In the genomic region with DNA sequence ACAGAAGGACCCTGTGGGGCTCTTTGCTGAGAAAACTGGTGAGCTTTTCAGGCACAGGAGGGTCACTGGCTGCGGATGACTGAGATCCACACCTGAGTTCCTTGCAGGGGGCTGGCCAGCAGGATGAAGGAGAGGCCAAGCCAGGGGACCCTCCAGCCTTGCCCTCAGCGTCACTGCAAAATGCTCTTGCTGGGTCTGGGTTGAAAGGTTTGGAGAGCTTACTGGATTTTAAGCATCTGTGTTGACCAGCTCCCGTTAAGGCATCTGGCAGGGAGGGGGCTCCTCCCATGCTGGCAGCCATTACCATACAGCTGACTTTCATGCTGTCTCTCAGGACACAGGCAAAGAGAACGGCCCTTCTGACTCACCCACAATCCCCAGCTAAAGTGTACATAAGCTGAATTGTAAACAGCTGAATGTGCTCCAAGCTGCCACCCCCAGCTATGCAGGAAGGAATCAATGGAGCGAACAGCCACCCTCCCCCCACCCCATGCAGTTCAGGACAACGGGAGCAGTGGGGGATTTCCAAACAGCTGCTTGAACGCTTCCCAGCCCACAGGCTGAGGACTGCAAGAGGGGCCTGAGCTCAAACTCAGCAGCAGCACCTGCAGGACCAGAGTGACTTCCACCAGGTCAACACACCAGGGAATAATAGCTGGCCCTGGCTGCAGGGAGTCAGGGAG, we compare ENCODE assay signal across 1 cellular context.
TF ChIP-seq lines count a peak whose summit lies in the region.

No MANE protein-coding gene starts in this region.

TF ChIP-seq in HepG2, 621 proteins besides CTCF, POLR2A, EP300 and RAD21 (continued from another document and continues in another):
- TF ChIP-seq, protein P1, sequence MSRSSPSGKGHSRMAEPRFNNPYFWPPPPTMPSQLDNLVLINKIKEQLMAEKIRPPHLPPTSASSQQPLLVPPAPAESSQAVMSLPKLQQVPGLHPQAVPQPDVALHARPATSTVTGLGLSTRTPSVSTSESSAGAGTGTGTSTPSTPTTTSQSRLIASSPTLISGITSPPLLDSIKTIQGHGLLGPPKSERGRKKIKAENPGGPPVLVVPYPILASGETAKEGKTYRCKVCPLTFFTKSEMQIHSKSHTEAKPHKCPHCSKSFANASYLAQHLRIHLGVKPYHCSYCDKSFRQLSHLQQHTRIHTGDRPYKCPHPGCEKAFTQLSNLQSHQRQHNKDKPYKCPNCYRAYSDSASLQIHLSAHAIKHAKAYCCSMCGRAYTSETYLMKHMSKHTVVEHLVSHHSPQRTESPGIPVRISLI (CRISPR knock-in tag; IDR thresholded peaks at IDR 0.05; ENCODE audit: borderline replicate concordance) = no peak
- TF ChIP-seq, protein P2, sequence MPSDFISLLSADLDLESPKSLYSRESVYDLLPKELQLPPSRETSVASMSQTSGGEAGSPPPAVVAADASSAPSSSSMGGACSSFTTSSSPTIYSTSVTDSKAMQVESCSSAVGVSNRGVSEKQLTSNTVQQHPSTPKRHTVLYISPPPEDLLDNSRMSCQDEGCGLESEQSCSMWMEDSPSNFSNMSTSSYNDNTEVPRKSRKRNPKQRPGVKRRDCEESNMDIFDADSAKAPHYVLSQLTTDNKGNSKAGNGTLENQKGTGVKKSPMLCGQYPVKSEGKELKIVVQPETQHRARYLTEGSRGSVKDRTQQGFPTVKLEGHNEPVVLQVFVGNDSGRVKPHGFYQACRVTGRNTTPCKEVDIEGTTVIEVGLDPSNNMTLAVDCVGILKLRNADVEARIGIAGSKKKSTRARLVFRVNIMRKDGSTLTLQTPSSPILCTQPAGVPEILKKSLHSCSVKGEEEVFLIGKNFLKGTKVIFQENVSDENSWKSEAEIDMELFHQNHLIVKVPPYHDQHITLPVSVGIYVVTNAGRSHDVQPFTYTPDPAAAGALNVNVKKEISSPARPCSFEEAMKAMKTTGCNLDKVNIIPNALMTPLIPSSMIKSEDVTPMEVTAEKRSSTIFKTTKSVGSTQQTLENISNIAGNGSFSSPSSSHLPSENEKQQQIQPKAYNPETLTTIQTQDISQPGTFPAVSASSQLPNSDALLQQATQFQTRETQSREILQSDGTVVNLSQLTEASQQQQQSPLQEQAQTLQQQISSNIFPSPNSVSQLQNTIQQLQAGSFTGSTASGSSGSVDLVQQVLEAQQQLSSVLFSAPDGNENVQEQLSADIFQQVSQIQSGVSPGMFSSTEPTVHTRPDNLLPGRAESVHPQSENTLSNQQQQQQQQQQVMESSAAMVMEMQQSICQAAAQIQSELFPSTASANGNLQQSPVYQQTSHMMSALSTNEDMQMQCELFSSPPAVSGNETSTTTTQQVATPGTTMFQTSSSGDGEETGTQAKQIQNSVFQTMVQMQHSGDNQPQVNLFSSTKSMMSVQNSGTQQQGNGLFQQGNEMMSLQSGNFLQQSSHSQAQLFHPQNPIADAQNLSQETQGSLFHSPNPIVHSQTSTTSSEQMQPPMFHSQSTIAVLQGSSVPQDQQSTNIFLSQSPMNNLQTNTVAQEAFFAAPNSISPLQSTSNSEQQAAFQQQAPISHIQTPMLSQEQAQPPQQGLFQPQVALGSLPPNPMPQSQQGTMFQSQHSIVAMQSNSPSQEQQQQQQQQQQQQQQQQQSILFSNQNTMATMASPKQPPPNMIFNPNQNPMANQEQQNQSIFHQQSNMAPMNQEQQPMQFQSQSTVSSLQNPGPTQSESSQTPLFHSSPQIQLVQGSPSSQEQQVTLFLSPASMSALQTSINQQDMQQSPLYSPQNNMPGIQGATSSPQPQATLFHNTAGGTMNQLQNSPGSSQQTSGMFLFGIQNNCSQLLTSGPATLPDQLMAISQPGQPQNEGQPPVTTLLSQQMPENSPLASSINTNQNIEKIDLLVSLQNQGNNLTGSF (CRISPR knock-in tag; IDR thresholded peaks at IDR 0.05) = no peak; the same call in 1 of the 2 replicates
- TF ChIP-seq, protein P3, sequence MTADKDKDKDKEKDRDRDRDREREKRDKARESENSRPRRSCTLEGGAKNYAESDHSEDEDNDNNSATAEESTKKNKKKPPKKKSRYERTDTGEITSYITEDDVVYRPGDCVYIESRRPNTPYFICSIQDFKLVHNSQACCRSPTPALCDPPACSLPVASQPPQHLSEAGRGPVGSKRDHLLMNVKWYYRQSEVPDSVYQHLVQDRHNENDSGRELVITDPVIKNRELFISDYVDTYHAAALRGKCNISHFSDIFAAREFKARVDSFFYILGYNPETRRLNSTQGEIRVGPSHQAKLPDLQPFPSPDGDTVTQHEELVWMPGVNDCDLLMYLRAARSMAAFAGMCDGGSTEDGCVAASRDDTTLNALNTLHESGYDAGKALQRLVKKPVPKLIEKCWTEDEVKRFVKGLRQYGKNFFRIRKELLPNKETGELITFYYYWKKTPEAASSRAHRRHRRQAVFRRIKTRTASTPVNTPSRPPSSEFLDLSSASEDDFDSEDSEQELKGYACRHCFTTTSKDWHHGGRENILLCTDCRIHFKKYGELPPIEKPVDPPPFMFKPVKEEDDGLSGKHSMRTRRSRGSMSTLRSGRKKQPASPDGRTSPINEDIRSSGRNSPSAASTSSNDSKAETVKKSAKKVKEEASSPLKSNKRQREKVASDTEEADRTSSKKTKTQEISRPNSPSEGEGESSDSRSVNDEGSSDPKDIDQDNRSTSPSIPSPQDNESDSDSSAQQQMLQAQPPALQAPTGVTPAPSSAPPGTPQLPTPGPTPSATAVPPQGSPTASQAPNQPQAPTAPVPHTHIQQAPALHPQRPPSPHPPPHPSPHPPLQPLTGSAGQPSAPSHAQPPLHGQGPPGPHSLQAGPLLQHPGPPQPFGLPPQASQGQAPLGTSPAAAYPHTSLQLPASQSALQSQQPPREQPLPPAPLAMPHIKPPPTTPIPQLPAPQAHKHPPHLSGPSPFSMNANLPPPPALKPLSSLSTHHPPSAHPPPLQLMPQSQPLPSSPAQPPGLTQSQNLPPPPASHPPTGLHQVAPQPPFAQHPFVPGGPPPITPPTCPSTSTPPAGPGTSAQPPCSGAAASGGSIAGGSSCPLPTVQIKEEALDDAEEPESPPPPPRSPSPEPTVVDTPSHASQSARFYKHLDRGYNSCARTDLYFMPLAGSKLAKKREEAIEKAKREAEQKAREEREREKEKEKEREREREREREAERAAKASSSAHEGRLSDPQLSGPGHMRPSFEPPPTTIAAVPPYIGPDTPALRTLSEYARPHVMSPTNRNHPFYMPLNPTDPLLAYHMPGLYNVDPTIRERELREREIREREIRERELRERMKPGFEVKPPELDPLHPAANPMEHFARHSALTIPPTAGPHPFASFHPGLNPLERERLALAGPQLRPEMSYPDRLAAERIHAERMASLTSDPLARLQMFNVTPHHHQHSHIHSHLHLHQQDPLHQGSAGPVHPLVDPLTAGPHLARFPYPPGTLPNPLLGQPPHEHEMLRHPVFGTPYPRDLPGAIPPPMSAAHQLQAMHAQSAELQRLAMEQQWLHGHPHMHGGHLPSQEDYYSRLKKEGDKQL (CRISPR knock-in tag; IDR thresholded peaks at IDR 0.05; ENCODE audit: low read depth) = peak; percentile 91
- TF ChIP-seq SATB2 (CRISPR knock-in tag; IDR thresholded peaks at IDR 0.05) (no peak), MAFK (conservative IDR thresholded peaks at IDR 0.05 in 1 of 2, IDR thresholded peaks at IDR 0.05 in 1 of 2; ENCODE audit: low read length in 2 of 2) (no peak; a peak in 1 of 4 replicates), SMAD9 (CRISPR knock-in tag; IDR thresholded peaks at IDR 0.05) (no peak), MAF1 (CRISPR knock-in tag; IDR thresholded peaks at IDR 0.05; ENCODE audit: borderline replicate concordance) (no peak), KLF15 (CRISPR knock-in tag; IDR thresholded peaks at IDR 0.05; ENCODE audit: borderline replicate concordance) (no peak), ATF7 (IDR thresholded peaks at IDR 0.05) (no peak), ATF7 (CRISPR knock-in tag; IDR thresholded peaks at IDR 0.05) (peak; percentile 64; the same call in 1 of the 2 replicates)
- TF ChIP-seq, protein P4, sequence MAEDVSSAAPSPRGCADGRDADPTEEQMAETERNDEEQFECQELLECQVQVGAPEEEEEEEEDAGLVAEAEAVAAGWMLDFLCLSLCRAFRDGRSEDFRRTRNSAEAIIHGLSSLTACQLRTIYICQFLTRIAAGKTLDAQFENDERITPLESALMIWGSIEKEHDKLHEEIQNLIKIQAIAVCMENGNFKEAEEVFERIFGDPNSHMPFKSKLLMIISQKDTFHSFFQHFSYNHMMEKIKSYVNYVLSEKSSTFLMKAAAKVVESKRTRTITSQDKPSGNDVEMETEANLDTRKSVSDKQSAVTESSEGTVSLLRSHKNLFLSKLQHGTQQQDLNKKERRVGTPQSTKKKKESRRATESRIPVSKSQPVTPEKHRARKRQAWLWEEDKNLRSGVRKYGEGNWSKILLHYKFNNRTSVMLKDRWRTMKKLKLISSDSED (CRISPR knock-in tag; IDR thresholded peaks at IDR 0.05) = no peak
- TF ChIP-seq, protein P5, sequence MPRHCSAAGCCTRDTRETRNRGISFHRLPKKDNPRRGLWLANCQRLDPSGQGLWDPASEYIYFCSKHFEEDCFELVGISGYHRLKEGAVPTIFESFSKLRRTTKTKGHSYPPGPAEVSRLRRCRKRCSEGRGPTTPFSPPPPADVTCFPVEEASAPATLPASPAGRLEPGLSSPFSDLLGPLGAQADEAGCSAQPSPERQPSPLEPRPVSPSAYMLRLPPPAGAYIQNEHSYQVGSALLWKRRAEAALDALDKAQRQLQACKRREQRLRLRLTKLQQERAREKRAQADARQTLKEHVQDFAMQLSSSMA (CRISPR knock-in tag; IDR thresholded peaks at IDR 0.05) = no peak; the same call in 1 of the 2 replicates
- TF ChIP-seq, protein P6, sequence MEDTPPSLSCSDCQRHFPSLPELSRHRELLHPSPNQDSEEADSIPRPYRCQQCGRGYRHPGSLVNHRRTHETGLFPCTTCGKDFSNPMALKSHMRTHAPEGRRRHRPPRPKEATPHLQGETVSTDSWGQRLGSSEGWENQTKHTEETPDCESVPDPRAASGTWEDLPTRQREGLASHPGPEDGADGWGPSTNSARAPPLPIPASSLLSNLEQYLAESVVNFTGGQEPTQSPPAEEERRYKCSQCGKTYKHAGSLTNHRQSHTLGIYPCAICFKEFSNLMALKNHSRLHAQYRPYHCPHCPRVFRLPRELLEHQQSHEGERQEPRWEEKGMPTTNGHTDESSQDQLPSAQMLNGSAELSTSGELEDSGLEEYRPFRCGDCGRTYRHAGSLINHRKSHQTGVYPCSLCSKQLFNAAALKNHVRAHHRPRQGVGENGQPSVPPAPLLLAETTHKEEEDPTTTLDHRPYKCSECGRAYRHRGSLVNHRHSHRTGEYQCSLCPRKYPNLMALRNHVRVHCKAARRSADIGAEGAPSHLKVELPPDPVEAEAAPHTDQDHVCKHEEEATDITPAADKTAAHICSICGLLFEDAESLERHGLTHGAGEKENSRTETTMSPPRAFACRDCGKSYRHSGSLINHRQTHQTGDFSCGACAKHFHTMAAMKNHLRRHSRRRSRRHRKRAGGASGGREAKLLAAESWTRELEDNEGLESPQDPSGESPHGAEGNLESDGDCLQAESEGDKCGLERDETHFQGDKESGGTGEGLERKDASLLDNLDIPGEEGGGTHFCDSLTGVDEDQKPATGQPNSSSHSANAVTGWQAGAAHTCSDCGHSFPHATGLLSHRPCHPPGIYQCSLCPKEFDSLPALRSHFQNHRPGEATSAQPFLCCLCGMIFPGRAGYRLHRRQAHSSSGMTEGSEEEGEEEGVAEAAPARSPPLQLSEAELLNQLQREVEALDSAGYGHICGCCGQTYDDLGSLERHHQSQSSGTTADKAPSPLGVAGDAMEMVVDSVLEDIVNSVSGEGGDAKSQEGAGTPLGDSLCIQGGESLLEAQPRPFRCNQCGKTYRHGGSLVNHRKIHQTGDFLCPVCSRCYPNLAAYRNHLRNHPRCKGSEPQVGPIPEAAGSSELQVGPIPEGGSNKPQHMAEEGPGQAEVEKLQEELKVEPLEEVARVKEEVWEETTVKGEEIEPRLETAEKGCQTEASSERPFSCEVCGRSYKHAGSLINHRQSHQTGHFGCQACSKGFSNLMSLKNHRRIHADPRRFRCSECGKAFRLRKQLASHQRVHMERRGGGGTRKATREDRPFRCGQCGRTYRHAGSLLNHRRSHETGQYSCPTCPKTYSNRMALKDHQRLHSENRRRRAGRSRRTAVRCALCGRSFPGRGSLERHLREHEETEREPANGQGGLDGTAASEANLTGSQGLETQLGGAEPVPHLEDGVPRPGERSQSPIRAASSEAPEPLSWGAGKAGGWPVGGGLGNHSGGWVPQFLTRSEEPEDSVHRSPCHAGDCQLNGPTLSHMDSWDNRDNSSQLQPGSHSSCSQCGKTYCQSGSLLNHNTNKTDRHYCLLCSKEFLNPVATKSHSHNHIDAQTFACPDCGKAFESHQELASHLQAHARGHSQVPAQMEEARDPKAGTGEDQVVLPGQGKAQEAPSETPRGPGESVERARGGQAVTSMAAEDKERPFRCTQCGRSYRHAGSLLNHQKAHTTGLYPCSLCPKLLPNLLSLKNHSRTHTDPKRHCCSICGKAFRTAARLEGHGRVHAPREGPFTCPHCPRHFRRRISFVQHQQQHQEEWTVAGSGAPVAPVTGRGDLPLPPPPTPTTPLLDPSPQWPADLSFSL (CRISPR knock-in tag; IDR thresholded peaks at IDR 0.05) = no peak; the same call in 1 of the 2 replicates
- TF ChIP-seq, protein P7, sequence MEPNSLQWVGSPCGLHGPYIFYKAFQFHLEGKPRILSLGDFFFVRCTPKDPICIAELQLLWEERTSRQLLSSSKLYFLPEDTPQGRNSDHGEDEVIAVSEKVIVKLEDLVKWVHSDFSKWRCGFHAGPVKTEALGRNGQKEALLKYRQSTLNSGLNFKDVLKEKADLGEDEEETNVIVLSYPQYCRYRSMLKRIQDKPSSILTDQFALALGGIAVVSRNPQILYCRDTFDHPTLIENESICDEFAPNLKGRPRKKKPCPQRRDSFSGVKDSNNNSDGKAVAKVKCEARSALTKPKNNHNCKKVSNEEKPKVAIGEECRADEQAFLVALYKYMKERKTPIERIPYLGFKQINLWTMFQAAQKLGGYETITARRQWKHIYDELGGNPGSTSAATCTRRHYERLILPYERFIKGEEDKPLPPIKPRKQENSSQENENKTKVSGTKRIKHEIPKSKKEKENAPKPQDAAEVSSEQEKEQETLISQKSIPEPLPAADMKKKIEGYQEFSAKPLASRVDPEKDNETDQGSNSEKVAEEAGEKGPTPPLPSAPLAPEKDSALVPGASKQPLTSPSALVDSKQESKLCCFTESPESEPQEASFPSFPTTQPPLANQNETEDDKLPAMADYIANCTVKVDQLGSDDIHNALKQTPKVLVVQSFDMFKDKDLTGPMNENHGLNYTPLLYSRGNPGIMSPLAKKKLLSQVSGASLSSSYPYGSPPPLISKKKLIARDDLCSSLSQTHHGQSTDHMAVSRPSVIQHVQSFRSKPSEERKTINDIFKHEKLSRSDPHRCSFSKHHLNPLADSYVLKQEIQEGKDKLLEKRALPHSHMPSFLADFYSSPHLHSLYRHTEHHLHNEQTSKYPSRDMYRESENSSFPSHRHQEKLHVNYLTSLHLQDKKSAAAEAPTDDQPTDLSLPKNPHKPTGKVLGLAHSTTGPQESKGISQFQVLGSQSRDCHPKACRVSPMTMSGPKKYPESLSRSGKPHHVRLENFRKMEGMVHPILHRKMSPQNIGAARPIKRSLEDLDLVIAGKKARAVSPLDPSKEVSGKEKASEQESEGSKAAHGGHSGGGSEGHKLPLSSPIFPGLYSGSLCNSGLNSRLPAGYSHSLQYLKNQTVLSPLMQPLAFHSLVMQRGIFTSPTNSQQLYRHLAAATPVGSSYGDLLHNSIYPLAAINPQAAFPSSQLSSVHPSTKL (CRISPR knock-in tag; IDR thresholded peaks at IDR 0.05) = peak; percentile 92
- TF ChIP-seq, protein P8, sequence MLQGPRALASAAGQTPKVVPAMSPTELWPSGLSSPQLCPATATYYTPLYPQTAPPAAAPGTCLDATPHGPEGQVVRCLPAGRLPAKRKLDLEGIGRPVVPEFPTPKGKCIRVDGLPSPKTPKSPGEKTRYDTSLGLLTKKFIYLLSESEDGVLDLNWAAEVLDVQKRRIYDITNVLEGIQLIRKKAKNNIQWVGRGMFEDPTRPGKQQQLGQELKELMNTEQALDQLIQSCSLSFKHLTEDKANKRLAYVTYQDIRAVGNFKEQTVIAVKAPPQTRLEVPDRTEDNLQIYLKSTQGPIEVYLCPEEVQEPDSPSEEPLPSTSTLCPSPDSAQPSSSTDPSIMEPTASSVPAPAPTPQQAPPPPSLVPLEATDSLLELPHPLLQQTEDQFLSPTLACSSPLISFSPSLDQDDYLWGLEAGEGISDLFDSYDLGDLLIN (CRISPR knock-in tag; IDR thresholded peaks at IDR 0.05; ENCODE audit: borderline replicate concordance) = no peak
